Comparison of ENCODE assay signal across 1 cellular context in genomic region chr3:159266779-159267178, GRCh38.
TF ChIP-seq lines count a peak whose summit lies in the region.

No MANE protein-coding gene starts in this region.

TF ChIP-seq in GM12878, 131 proteins besides CTCF, POLR2A, EP300 and RAD21 (continued from another document):
- TF ChIP-seq, protein P1, sequence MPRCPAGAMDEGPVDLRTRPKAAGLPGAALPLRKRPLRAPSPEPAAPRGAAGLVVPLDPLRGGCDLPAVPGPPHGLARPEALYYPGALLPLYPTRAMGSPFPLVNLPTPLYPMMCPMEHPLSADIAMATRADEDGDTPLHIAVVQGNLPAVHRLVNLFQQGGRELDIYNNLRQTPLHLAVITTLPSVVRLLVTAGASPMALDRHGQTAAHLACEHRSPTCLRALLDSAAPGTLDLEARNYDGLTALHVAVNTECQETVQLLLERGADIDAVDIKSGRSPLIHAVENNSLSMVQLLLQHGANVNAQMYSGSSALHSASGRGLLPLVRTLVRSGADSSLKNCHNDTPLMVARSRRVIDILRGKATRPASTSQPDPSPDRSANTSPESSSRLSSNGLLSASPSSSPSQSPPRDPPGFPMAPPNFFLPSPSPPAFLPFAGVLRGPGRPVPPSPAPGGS (IDR thresholded peaks at IDR 0.05; ENCODE audit: borderline replicate concordance, insufficient read depth, low read depth, low read length, poor library complexity, severe bottlenecking) = no peak
- TF ChIP-seq RBBP5 (conservative IDR thresholded peaks at IDR 0.05) (no peak), TBL1XR1 (IDR thresholded peaks at IDR 0.05; ENCODE audit: low read depth, low read length) (no peak), NBN (IDR thresholded peaks at IDR 0.05) (no peak), IKZF2 (IDR thresholded peaks at IDR 0.05) (no peak), CBFB (IDR thresholded peaks at IDR 0.05; ENCODE audit: low read depth) (no peak), ATF2 (IDR thresholded peaks at IDR 0.05; ENCODE audit: low read length) (no peak), PRDM15 (CRISPR knock-in tag; IDR thresholded peaks at IDR 0.05) (no peak), MEF2A (IDR thresholded peaks at IDR 0.05; ENCODE audit: insufficient read depth, low read depth, low read length) (no peak)
- TF ChIP-seq, protein P2, sequence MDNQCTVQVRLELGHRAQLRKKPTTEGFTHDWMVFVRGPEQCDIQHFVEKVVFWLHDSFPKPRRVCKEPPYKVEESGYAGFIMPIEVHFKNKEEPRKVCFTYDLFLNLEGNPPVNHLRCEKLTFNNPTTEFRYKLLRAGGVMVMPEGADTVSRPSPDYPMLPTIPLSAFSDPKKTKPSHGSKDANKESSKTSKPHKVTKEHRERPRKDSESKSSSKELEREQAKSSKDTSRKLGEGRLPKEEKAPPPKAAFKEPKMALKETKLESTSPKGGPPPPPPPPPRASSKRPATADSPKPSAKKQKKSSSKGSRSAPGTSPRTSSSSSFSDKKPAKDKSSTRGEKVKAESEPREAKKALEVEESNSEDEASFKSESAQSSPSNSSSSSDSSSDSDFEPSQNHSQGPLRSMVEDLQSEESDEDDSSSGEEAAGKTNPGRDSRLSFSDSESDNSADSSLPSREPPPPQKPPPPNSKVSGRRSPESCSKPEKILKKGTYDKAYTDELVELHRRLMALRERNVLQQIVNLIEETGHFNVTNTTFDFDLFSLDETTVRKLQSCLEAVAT (IDR thresholded peaks at IDR 0.05) = no peak
